In genomic region chr9:111874500-111874899, GRCh38 we compare ENCODE assay signal across 2 cellular contexts.
TF ChIP-seq lines count a peak whose summit lies in the region.

No MANE protein-coding gene starts in this region.

TF ChIP-seq in SK-N-SH treated with all-trans-retinoic acid at 6 μM for 48 hours, 23 proteins besides CTCF, POLR2A, EP300 and RAD21 (continued from another document):
- TF ChIP-seq PATZ1 (CRISPR knock-in tag; IDR thresholded peaks at IDR 0.05; ENCODE audit: borderline replicate concordance) (no peak), POU6F1 (CRISPR knock-in tag; IDR thresholded peaks at IDR 0.05; ENCODE audit: borderline replicate concordance, low read depth) (no peak), OSR1 (CRISPR knock-in tag; IDR thresholded peaks at IDR 0.05) (no peak), CSDC2 (CRISPR knock-in tag; IDR thresholded peaks at IDR 0.05) (no peak), PPARA (CRISPR knock-in tag; IDR thresholded peaks at IDR 0.05; ENCODE audit: borderline replicate concordance) (no peak), ISL1 (CRISPR knock-in tag; IDR thresholded peaks at IDR 0.05) (no peak), TCF4 (CRISPR knock-in tag; IDR thresholded peaks at IDR 0.05; ENCODE audit: borderline replicate concordance) (no peak), ESRRG (CRISPR knock-in tag; IDR thresholded peaks at IDR 0.05) (no peak), ZFP30 (CRISPR knock-in tag; IDR thresholded peaks at IDR 0.05) (no peak), ZC3H10 (CRISPR knock-in tag; IDR thresholded peaks at IDR 0.05) (no peak), ARNTL (CRISPR knock-in tag; IDR thresholded peaks at IDR 0.05; ENCODE audit: borderline replicate concordance, low read depth) (no peak), ZNF565 (CRISPR knock-in tag; conservative IDR thresholded peaks at IDR 0.05; ENCODE audit: low read depth) (no peak), BACH2 (CRISPR knock-in tag; IDR thresholded peaks at IDR 0.05; ENCODE audit: borderline replicate concordance) (no peak), CSRNP3 (CRISPR knock-in tag; IDR thresholded peaks at IDR 0.05) (no peak)

TF ChIP-seq in HepG2, 621 proteins besides CTCF, POLR2A, EP300 and RAD21 (continued from another document):
- TF ChIP-seq THAP7 (CRISPR knock-in tag; IDR thresholded peaks at IDR 0.05): no peak
- no peak for TF ChIP-seq SIX1 (CRISPR knock-in tag; IDR thresholded peaks at IDR 0.05; ENCODE audit: borderline replicate concordance)
- no peak for TF ChIP-seq GATA4 (IDR thresholded peaks at IDR 0.05; ENCODE audit: borderline replicate concordance, low read depth)
- TF ChIP-seq CHCHD3 (CRISPR knock-in tag; IDR thresholded peaks at IDR 0.05): no peak
- TF ChIP-seq PPARG (CRISPR knock-in tag; conservative IDR thresholded peaks at IDR 0.05): no peak
- TF ChIP-seq TFDP1 (CRISPR knock-in tag; IDR thresholded peaks at IDR 0.05; ENCODE audit: borderline replicate concordance): no peak
- TF ChIP-seq MTA3 (CRISPR knock-in tag; IDR thresholded peaks at IDR 0.05): no peak
- no peak for TF ChIP-seq NCOA2 (CRISPR knock-in tag; IDR thresholded peaks at IDR 0.05)
- no peak for TF ChIP-seq ZNF724P (CRISPR knock-in tag; IDR thresholded peaks at IDR 0.05; ENCODE audit: borderline replicate concordance)
- no peak for TF ChIP-seq KDM6A (CRISPR knock-in tag; IDR thresholded peaks at IDR 0.05; ENCODE audit: low read depth)
- no peak for TF ChIP-seq ISX (CRISPR knock-in tag; conservative IDR thresholded peaks at IDR 0.05)
- no peak for TF ChIP-seq HDAC1 (CRISPR knock-in tag; IDR thresholded peaks at IDR 0.05)
- no peak for TF ChIP-seq GMEB1 (CRISPR knock-in tag; IDR thresholded peaks at IDR 0.05; ENCODE audit: borderline replicate concordance)
- TF ChIP-seq ZNF709 (CRISPR knock-in tag; IDR thresholded peaks at IDR 0.05): no peak
